In the genomic region with DNA sequence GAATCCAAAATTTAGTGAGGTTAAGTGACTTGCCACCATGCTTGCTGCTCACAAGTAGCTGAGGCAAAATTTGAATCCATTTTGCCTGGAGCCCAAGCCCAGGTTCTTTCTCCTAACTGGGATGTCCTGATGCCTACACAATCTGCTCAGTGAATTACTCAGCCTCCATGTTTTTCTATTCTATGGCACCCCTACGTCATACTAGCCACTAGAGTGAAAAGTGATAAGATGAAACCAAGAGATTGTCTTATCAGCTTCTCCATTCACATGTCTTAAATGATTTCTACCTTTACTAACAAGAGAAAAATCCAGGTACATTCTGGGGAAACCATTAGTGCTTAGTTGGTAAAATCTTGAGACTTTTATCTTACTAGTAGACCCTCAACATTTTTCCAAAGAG, we compare ENCODE assay signal across 32 cellular contexts.
"Had no signal": no experiment of that assay in that cellular context is flagged by ENCODE, and none has a peak within 500 bp of the region (broad histone marks: within the 10 kb centered on the region; RNA-seq: fewer than 3 reads in every experiment).

No MANE protein-coding gene starts in this region.

- H3K36me3 ChIP-seq: adrenal gland, ascending aorta, brain microvascular endothelial cell, breast epithelium, cardiac muscle cell had no signal

- H3K27me3 ChIP-seq: adrenal gland, ascending aorta, body of pancreas, brain microvascular endothelial cell, breast epithelium, cardiac muscle cell had no signal

- H3K27ac ChIP-seq: adrenal gland, ascending aorta, body of pancreas, brain microvascular endothelial cell, breast epithelium, cardiac muscle cell had no signal

- DNase-seq: activated effector memory CD4-positive, alpha-beta T cell treated with anti-CD3 and anti-CD28 coated beads, Interleukin-2, amount 50 U/mL, for 16 hours; activated effector memory CD4-positive, alpha-beta T cell treated with Interleukin-2 at 50 U/mL for 16 hours; activated gamma-delta T cell; activated gamma-delta T cell treated with Interleukin-2 at 50 U/mL for 16 hours; activated naive CD4-positive, alpha-beta T cell; activated naive CD4-positive, alpha-beta T cell treated with anti-CD3 and anti-CD28 coated beads for 36 hours; activated naive CD4-positive, alpha-beta T cell treated with anti-CD3 and anti-CD28 coated beads, Interleukin-2, amount 10 ng/mL, durations not matched to agents 7 days and 5 days; activated naive CD4-positive, alpha-beta T cell treated with anti-CD3 and anti-CD28 coated beads, Interleukin-2, amount 50 U/mL, for 16 hours; activated naive CD4-positive, alpha-beta T cell treated with Interleukin-2 at 50 U/mL for 16 hours; activated naive CD8-positive, alpha-beta T cell treated with anti-CD3 and anti-CD28 coated beads for 36 hours; activated naive CD8-positive, alpha-beta T cell treated with anti-CD3 and anti-CD28 coated beads, Interleukin-2, amount 10 ng/mL, durations not matched to agents 7 days and 5 days; activated naive CD8-positive, alpha-beta T cell treated with anti-CD3 and anti-CD28 coated beads, Interleukin-2, amount 50 U/mL, for 24 hours; activated T-cell treated with anti-CD3 and anti-CD28 coated beads, Interleukin-2, amount 50 U/mL, for 1 hour; activated T-cell treated with anti-CD3 and anti-CD28 coated beads, Interleukin-2, amount 50 U/mL, for 24 hours; activated T-cell treated with anti-CD3 and anti-CD28 coated beads, Interleukin-2, amount 50 U/mL, for 4 hours; activated T-cell treated with anti-CD3 and anti-CD28 coated beads, Interleukin-2, amount 50 U/mL, for 48 hours; activated T-cell treated with anti-CD3 and anti-CD28 coated beads, Interleukin-2, amount 50 U/mL, for 72 hours; adrenal gland; amniotic stem cell; amygdala; anterior cingulate cortex; aorta; body of pancreas; brain microvascular endothelial cell; caudate nucleus; central memory CD4-positive, alpha-beta T cell; cerebellar nuclear complex had no signal

- H3K4me1 ChIP-seq: adrenal gland, ascending aorta, body of pancreas, breast epithelium had no signal

- H3K4me3 ChIP-seq: adrenal gland, ascending aorta, body of pancreas, breast epithelium, cardiac muscle cell had no signal

- ATAC-seq: activated naive CD4-positive, alpha-beta T cell treated with anti-CD3 and anti-CD28 coated beads, Interleukin-2, amount 50 U/mL, for 72 hours; activated naive CD8-positive, alpha-beta T cell treated with anti-CD3 and anti-CD28 coated beads, Interleukin-2, amount 50 U/mL, for 24 hours; activated T-cell treated with anti-CD3 and anti-CD28 coated beads, Interleukin-2, amount 50 U/mL, for 4 hours; activated T-cell treated with anti-CD3 and anti-CD28 coated beads, Interleukin-2, amount 50 U/mL, for 72 hours; activated T-helper 17 cell treated with anti-CD3 and anti-CD28 coated beads, Interleukin-2, amount 50 U/mL, for 72 hours; body of pancreas had no signal

- H3K9me3 ChIP-seq: adrenal gland, ascending aorta, body of pancreas, breast epithelium had no signal
